19 cellular contexts compared by ENCODE assay signal in genomic region chr6:103893082-103893481, GRCh38.
DNase-seq lines count a peak whose midpoint lies in the region; ATAC-seq and TF ChIP-seq lines count a peak whose summit lies in the region.
"Had no signal": no experiment of that assay in that cellular context is flagged by ENCODE, and none has a peak within 500 bp of the region (broad histone marks: within the 10 kb centered on the region; RNA-seq: fewer than 3 reads in every experiment).

No MANE protein-coding gene starts in this region.

- H3K36me3 Mint-ChIP-seq in Calu3 (ENCODE audit: insufficient read depth, unreplicated experiment), result no peaks in the 10 kb centered on the region

- no peaks in the 10 kb centered on the region for H3K36me3 ChIP-seq in smooth muscle cell (ENCODE audit: low read depth)
- H3K36me3 ChIP-seq: colonic mucosa, neutrophil, suprapubic skin had no signal

- CTCF ChIA-PET in Calu3 (lab: Charles Lee), result no interaction called here

- peak overlapping the region; percentile 6 for H2AFZ ChIP-seq in smooth muscle cell (ENCODE audit: low read depth)

- H3K9me3 Mint-ChIP-seq in Calu3 (ENCODE audit: low read depth, unreplicated experiment), result peaks cover 12% of the 10 kb centered on the region

- peak overlapping the region; percentile 19 for H3K4me2 ChIP-seq in smooth muscle cell

- H3K27ac ChIP-seq in smooth muscle cell (ENCODE audit: low read depth), result peak overlapping the region; percentile 86
- H3K27ac ChIP-seq: colonic mucosa, neutrophil, suprapubic skin had no signal

- 26% methylated on average over 2 of the region's 2 CpGs for WGBS in smooth muscle cell (ENCODE audit: low lambda C conversion rate)

- no peak overlapping the region for H3K4me3 ChIP-seq in smooth muscle cell
- H3K4me3 ChIP-seq: colonic mucosa, suprapubic skin had no signal

- H3K4me1 ChIP-seq in smooth muscle cell (ENCODE audit: low read depth), result no peaks in the 10 kb centered on the region
- H3K4me1 ChIP-seq: colonic mucosa, suprapubic skin had no signal

- H3K4me1 Mint-ChIP-seq in Calu3 (ENCODE audit: low read depth, unreplicated experiment), result peaks cover 7% of the 10 kb centered on the region

- BruUV-seq in Calu3 (replicated peaks; lab: Mats Ljungman, UMichigan), result no TSS peak

- no peaks in the 10 kb centered on the region for H3K27me3 Mint-ChIP-seq in Calu3 (ENCODE audit: unreplicated experiment)

- H3K9me3 ChIP-seq in smooth muscle cell (replicated peaks; ENCODE audit: low read depth), result no peaks in the 10 kb centered on the region
- H3K9me3 ChIP-seq: colonic mucosa, neutrophil, suprapubic skin had no signal

- H3K9ac ChIP-seq in smooth muscle cell (ENCODE audit: low read depth), result no peak overlapping the region

- H3K27ac Mint-ChIP-seq in Calu3 (ENCODE audit: unreplicated experiment), result no peak overlapping the region

- no peaks in the 10 kb centered on the region for H3K79me2 ChIP-seq in smooth muscle cell (ENCODE audit: low read depth)

- DNase-seq in Right ventricle myocardium superior (no peak), cardiac septum (ENCODE audit: low spot score) (no peak), astrocyte of the hippocampus (ENCODE audit: low read depth, low spot score) (peak; percentile 18), glomerular endothelial cell (ENCODE audit: extremely low read depth, low read depth, low spot score) (peak; percentile 25), smooth muscle cell (lab: John Stamatoyannopoulos, UW; ENCODE audit: unreplicated experiment) (no peak), NCI-H187 treated with DMSO at 0.1 percent for 48 hours (lab: John Stamatoyannopoulos, UW) (no peak), Calu3 (no peak)
- DNase-seq in activated naive CD4-positive, alpha-beta T cell treated with Interleukin-2 at 50 U/mL for 16 hours, result no peak
- DNase-seq: activated CD4-positive, alpha-beta T cell treated with anti-CD3 and anti-CD28 coated beads for 4 hours; activated gamma-delta T cell treated with Interleukin-2 at 50 U/mL for 16 hours; colonic mucosa; foreskin melanocyte; GDM1; NCI-H1417 treated with DMSO at 0.1 percent for 48 hours; NK-92 treated with Interleukin-12 subunit alpha and Interleukin-12 subunit beta, amount 100 ng/mL, for 24 hours had no signal

- H4K20me1 ChIP-seq in smooth muscle cell (ENCODE audit: low read depth), result no peaks in the 10 kb centered on the region

- no peaks in the 10 kb centered on the region for H3F3A ChIP-seq in smooth muscle cell (ENCODE audit: low read depth)

- H3K27me3 ChIP-seq in smooth muscle cell (ENCODE audit: low read depth), result no peaks in the 10 kb centered on the region
- H3K27me3 ChIP-seq: colonic mucosa, neutrophil, suprapubic skin had no signal

- no peak overlapping the region for H3K4me3 Mint-ChIP-seq in Calu3 (ENCODE audit: low read depth, unreplicated experiment)

- TF ChIP-seq CTCF in smooth muscle cell (IDR thresholded peaks at IDR 0.05; ENCODE audit: borderline replicate concordance, insufficient read depth, poor library complexity, severe bottlenecking) (no peak), Calu3 (IDR thresholded peaks at IDR 0.05; ENCODE audit: unreplicated experiment) (no peak)

- peak; percentile 87 for ATAC-seq in Right ventricle myocardium superior (ENCODE audit: poor library complexity)
- ATAC-seq: HepG2, left lobe of liver had no signal

- intact Hi-C loops in Right ventricle myocardium superior (cut with DNase I), result no loop called here
- intact Hi-C loops in cardiac septum (cut with DNase I), result no loop called here
- intact Hi-C loops in Calu3 (cut with micrococcal nuclease; ENCODE audit: unreplicated experiment), result no loop called here

Comparison
In these comparisons a context has a peak if more than half of its experiments do, and no peak if none do; other contexts are left out.
1. DNase-seq: peak in astrocyte of the hippocampus (single experiment) and glomerular endothelial cell (single experiment); none in Right ventricle myocardium superior (single experiment), cardiac septum (single experiment), smooth muscle cell (single experiment), NCI-H187 treated with DMSO at 0.1 percent for 48 hours (single experiment), Calu3 (single experiment) and activated naive CD4-positive, alpha-beta T cell treated with Interleukin-2 at 50 U/mL for 16 hours (single experiment).